Comparison of ENCODE assay signal across 26 cellular contexts in the genomic region with DNA sequence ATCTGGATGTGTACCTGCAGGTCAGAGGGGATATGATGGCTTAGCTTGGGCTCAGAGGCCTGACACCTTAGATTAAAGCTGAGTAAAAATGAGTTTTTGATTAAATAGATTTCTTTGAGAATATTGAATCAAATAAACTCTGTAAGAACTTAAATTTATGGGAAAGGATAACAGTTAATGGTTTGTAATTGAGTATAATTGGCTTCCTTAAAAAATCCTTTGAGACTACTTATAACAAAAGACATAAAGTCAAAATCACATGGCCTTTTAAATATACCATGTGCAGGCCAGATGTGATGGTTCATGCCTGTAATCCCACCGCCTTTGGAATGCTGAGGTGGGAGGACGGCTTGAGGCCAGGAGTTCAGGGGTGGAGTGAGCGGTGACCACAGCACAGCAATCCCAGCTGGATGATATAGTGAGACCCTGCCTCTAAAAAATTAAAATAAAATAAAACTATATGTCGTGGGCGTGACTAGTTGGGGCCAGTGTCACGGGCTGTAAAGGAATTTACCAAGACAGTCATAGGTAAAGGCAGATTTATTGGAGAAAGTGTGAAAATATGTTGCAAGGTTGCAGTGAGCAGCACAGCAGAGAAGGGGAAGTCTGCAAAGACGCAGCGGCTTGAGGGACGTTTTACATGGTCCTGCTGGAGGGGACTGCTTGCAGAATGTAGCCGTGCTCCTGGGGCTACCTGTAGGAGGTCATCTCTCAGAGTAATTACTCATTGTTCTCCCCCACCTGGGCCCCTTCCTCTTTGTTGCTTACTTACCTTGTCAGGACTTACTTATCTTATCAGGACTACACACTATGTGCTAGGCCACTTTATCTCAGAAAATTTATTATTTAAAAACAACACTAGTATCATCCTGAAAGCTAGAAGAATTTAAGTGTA.
DNase-seq lines count a peak whose midpoint lies in the region; ATAC-seq, FAIRE-seq and TF ChIP-seq lines count a peak whose summit lies in the region.
"Had no signal": no experiment of that assay in that cellular context is flagged by ENCODE, and none has a peak within 500 bp of the region (broad histone marks: within the 10 kb centered on the region; RNA-seq: fewer than 3 reads in every experiment).

No MANE protein-coding gene starts in this region.

- H2AFZ ChIP-seq in H9 (ENCODE audit: low read length), result no peak overlapping the region

- DNase-seq in H9 (peak; percentile 77), NB4 (ENCODE audit: low read depth) (peak; percentile 16), fibroblast of mammary gland (ENCODE audit: low read depth) (peak; percentile 27), GM12891 (ENCODE audit: insufficient read length, low spot score) (no peak)
- DNase-seq in activated CD8-positive, alpha-beta memory T cell treated with anti-CD3 and anti-CD28 coated beads for 24 hours, result no peak
- DNase-seq: activated effector memory CD4-positive, alpha-beta T cell treated with Interleukin-2 at 50 U/mL for 16 hours; CD8-positive, alpha-beta memory T cell; DND-41; head of caudate nucleus; kidney glomerular epithelial cell; mesenchymal stem cell; naive thymus-derived CD4-positive, alpha-beta T cell; NCI-H1436; NCI-H82; Peyer's patch; posterior cingulate gyrus; stimulated activated CD4-positive, alpha-beta T cell treated with anti-CD3 and anti-CD28 coated beads, Interleukin-1b, Interleukin-23, amount 100 ng/mL, for 48 hours; stimulated activated naive B cell treated with anti-CD40 and anti-IgM and Interleukin-4, amounts not matched to agents 10 μg/mL and 1 μg/mL and 100 μg/mL, for 72 hours; T-helper 17 cell; testis had no signal

- H3K79me1 ChIP-seq in H9 (ENCODE audit: insufficient read depth, low read depth, low read length, poor library complexity, severe bottlenecking), result no peaks in the 10 kb centered on the region

- H3K18ac ChIP-seq in H9 (ENCODE audit: insufficient read length, low read depth, low read length), result no peak overlapping the region

- H2BK20ac ChIP-seq in H9 (ENCODE audit: low read depth, low read length, poor library complexity, severe bottlenecking), result no peak overlapping the region

- no peaks in the 10 kb centered on the region for H4K20me1 ChIP-seq in H9 (ENCODE audit: control insufficient read depth, insufficient read depth, insufficient read length)

- no peak overlapping the region for H3K14ac ChIP-seq in H9 (ENCODE audit: insufficient read depth, low read length)

- H3K79me2 ChIP-seq in H9 (ENCODE audit: insufficient read depth, low read length), result no peaks in the 10 kb centered on the region

- no peak overlapping the region for H2BK15ac ChIP-seq in H9 (ENCODE audit: low read depth, low read length)

- no CpG with 5 or more reads among the region's 10 CpGs for WGBS in H9 (ENCODE audit: extremely low coverage, insufficient read length, low lambda C conversion rate)

- H3K27ac ChIP-seq in H9 (ENCODE audit: insufficient read length, low read depth, low read length), result peak overlapping the region; percentile 80
- H3K27ac ChIP-seq: breast epithelium, coronary artery, Peyer's patch, testis, VCaP had no signal

- ATAC-seq in SK-N-SH treated with all-trans-retinoic acid at 6 μM for 48 hours, result no peak
- ATAC-seq: naive thymus-derived CD4-positive, alpha-beta T cell; stimulated activated naive B cell treated with anti-CD40 and anti-IgM and Interleukin-4, amounts not matched to agents 10 μg/mL and 1 μg/mL and 100 μg/mL, for 72 hours; T-helper 17 cell had no signal

- H3K9ac ChIP-seq in H9 (ENCODE audit: extremely low read depth, insufficient read length, low read length), result no peak overlapping the region

- H2BK12ac ChIP-seq in H9 (ENCODE audit: insufficient read length, low read depth, low read length), result no peak overlapping the region

- H3K36me3 Mint-ChIP-seq in H9 (ENCODE audit: insufficient read depth in 1 of 3, low read depth in 3 of 3) (peaks cover 39 to 58% (median 51%) of the 10 kb centered on the region in 3 experiments), nephron (ENCODE audit: low read depth) (peaks cover 65% of the 10 kb centered on the region)

- no peak overlapping the region for H3K56ac ChIP-seq in H9 (ENCODE audit: insufficient read length, low read depth, low read length)

- no peak overlapping the region for H2BK120ac ChIP-seq in H9 (ENCODE audit: low read depth, low read length, poor library complexity, severe bottlenecking)

- H3K4me1 Mint-ChIP-seq in H9 (peaks cover 48 to 49% of the 10 kb centered on the region in 2 experiments), nephron (no peaks in the 10 kb centered on the region)
- H3K4me1 Mint-ChIP-seq: CD8-positive, alpha-beta memory T cell; stimulated activated naive B cell treated with anti-CD40 and anti-IgM and Interleukin-4, amounts not matched to agents 10 μg/mL and 1 μg/mL and 100 μg/mL, for 72 hours had no signal

- H3K27ac Mint-ChIP-seq in H9 (peak overlapping the region; percentile 96 to 99 (median 97)), nephron (peak overlapping the region in 2 of 3 experiments; percentile 33 to 84)
- H3K27ac Mint-ChIP-seq: CD8-positive, alpha-beta memory T cell; naive thymus-derived CD4-positive, alpha-beta T cell; stimulated activated naive B cell treated with anti-CD40 and anti-IgM and Interleukin-4, amounts not matched to agents 10 μg/mL and 1 μg/mL and 100 μg/mL, for 72 hours; T-helper 17 cell had no signal

- peak overlapping the region; percentile 33 to 57; a peak in 4 of 5 replicates for H3K4me3 Mint-ChIP-seq in H9
- H3K4me3 Mint-ChIP-seq in nephron, result no peak overlapping the region
- H3K4me3 Mint-ChIP-seq: CD8-positive, alpha-beta memory T cell; naive thymus-derived CD4-positive, alpha-beta T cell; stimulated activated naive B cell treated with anti-CD40 and anti-IgM and Interleukin-4, amounts not matched to agents 10 μg/mL and 1 μg/mL and 100 μg/mL, for 72 hours; T-helper 17 cell had no signal

- no peak overlapping the region for H2AK5ac ChIP-seq in H9 (ENCODE audit: insufficient read length, low read length)

- no peak overlapping the region for H4K5ac ChIP-seq in H9 (ENCODE audit: insufficient read length, low read depth, low read length)

- no peak for TF ChIP-seq POLR2A in NB4 (IDR thresholded peaks at IDR 0.05; ENCODE audit: extremely low read depth, insufficient read length)
- no peak for TF ChIP-seq POLR2A in GM12891 (IDR thresholded peaks at IDR 0.05; ENCODE audit: low read depth, low read length)

- no peak overlapping the region for H4K8ac ChIP-seq in H9 (replicated peaks; ENCODE audit: insufficient read length, low read depth, low read length)

- no peaks in the 10 kb centered on the region for H3K9me3 ChIP-seq in H9 (ENCODE audit: control insufficient read depth, low read depth, low read length)
- H3K9me3 ChIP-seq: breast epithelium, HAP-1, Peyer's patch, testis had no signal

- no peak overlapping the region for H2BK5ac ChIP-seq in H9 (ENCODE audit: insufficient read length, low read length)

- H3K4me1 ChIP-seq in H9 (ENCODE audit: insufficient read depth, low read length), result peaks cover 10% of the 10 kb centered on the region; the same call in 1 of the 2 replicates
- H3K4me1 ChIP-seq: breast epithelium, HAP-1, Peyer's patch, testis had no signal

- no peak overlapping the region for H3K4ac ChIP-seq in H9 (ENCODE audit: low read depth, low read length)

- no peaks in the 10 kb centered on the region for H3K9me3 Mint-ChIP-seq in H9
- no peaks in the 10 kb centered on the region for H3K9me3 Mint-ChIP-seq in nephron
- H3K9me3 Mint-ChIP-seq: CD8-positive, alpha-beta memory T cell; naive thymus-derived CD4-positive, alpha-beta T cell had no signal

- no peak overlapping the region for H3T11ph ChIP-seq in H9 (ENCODE audit: low read length)

- no peak overlapping the region for H4K91ac ChIP-seq in H9 (ENCODE audit: insufficient read length, low read depth, low read length)

- H3K4me3 ChIP-seq in NB4 (ENCODE audit: low read depth, low read length), result no peak overlapping the region
- no peak overlapping the region for H3K4me3 ChIP-seq in fibroblast of mammary gland (ENCODE audit: control insufficient read depth, low read depth, low read length)
- H3K4me3 ChIP-seq: breast epithelium, coronary artery, HAP-1, Peyer's patch, testis had no signal

- no peaks in the 10 kb centered on the region for H3K23me2 ChIP-seq in H9 (ENCODE audit: insufficient read length, low read depth, low read length, poor library complexity, severe bottlenecking)

- H3K27me3 Mint-ChIP-seq in H9 (ENCODE audit: low read depth), result no peaks in the 10 kb centered on the region
- peaks cover 3% of the 10 kb centered on the region for H3K27me3 Mint-ChIP-seq in nephron (ENCODE audit: low read depth)
- H3K27me3 Mint-ChIP-seq: CD8-positive, alpha-beta memory T cell; naive thymus-derived CD4-positive, alpha-beta T cell; stimulated activated naive B cell treated with anti-CD40 and anti-IgM and Interleukin-4, amounts not matched to agents 10 μg/mL and 1 μg/mL and 100 μg/mL, for 72 hours; T-helper 17 cell had no signal

- H3K27me3 ChIP-seq in H9 (ENCODE audit: insufficient read depth, low read length), result no peaks in the 10 kb centered on the region
- H3K27me3 ChIP-seq: breast epithelium, Peyer's patch, testis had no signal

- H3K23ac ChIP-seq in H9 (ENCODE audit: insufficient read length, low read depth, low read length), result no peak overlapping the region

- FAIRE-seq in GM12891 (lab: Jason Lieb, UNC), result no peak

- H3K4me2 ChIP-seq in H9 (ENCODE audit: insufficient read depth, insufficient read length, low read length), result peak overlapping the region; percentile 11

- no peak for TF ChIP-seq CTCF in H9 (conservative IDR thresholded peaks at IDR 0.05)
- no peak for TF ChIP-seq CTCF in NB4 (IDR thresholded peaks at IDR 0.05; ENCODE audit: low read depth, low read length)
- TF ChIP-seq CTCF in fibroblast of mammary gland (conservative IDR thresholded peaks at IDR 0.05; ENCODE audit: control insufficient read depth, insufficient read depth, low read depth, low read length), result no peak
- no peak for TF ChIP-seq CTCF in nephron (IDR thresholded peaks at IDR 0.05; ENCODE audit: unreplicated experiment in 3 of 3)

TF ChIP-seq in SK-N-SH treated with all-trans-retinoic acid at 6 μM for 48 hours, 23 proteins besides CTCF, POLR2A, EP300 and RAD21 (continues in another document):
- TF ChIP-seq TOX (CRISPR knock-in tag; IDR thresholded peaks at IDR 0.05; ENCODE audit: borderline replicate concordance) (no peak), BACH2 (CRISPR knock-in tag; IDR thresholded peaks at IDR 0.05; ENCODE audit: borderline replicate concordance) (no peak), ZC3H10 (CRISPR knock-in tag; IDR thresholded peaks at IDR 0.05) (no peak)

TF ChIP-seq in GM12891, 5 proteins besides CTCF, POLR2A, EP300 and RAD21:
- TF ChIP-seq SPI1 (IDR thresholded peaks at IDR 0.05; ENCODE audit: low read depth, low read length) (no peak), TAF1 (IDR thresholded peaks at IDR 0.05; ENCODE audit: low read depth, low read length) (no peak), POLR2AphosphoS5 (IDR thresholded peaks at IDR 0.05; ENCODE audit: low read depth, low read length) (no peak)

Comparison
In these comparisons a context has a peak if more than half of its experiments do, and no peak if none do; other contexts are left out.
1. DNase-seq: peak in H9 (single experiment), NB4 (single experiment) and fibroblast of mammary gland (single experiment); none in GM12891 (single experiment) and activated CD8-positive, alpha-beta memory T cell treated with anti-CD3 and anti-CD28 coated beads for 24 hours (single experiment).
2. H3K4me3 Mint-ChIP-seq: peak in H9 (2 of 2); none in nephron (0 of 3).